15 cellular contexts compared by ENCODE assay signal in genomic region chr16:82732461-82732860, GRCh38.
DNase-seq lines count a peak whose midpoint lies in the region; ATAC-seq and TF ChIP-seq lines count a peak whose summit lies in the region.
"Had no signal": no experiment of that assay in that cellular context is flagged by ENCODE, and none has a peak within 500 bp of the region (broad histone marks: within the 10 kb centered on the region; RNA-seq: fewer than 3 reads in every experiment).

No MANE protein-coding gene starts in this region.

- H3K27me3 ChIP-seq in right atrium auricular region (no peaks in the 10 kb centered on the region), heart right ventricle (no peaks in the 10 kb centered on the region), gastrocnemius medialis (no peaks in the 10 kb centered on the region), Karpas-422 (ENCODE audit: low read length) (peaks cover 3% of the 10 kb centered on the region; the same call in 1 of the 2 replicates)
- H3K27me3 ChIP-seq: BE2C had no signal

- no peak overlapping the region for H3K9ac ChIP-seq in Karpas-422 (ENCODE audit: low read length)

- peaks cover 0 to 13% of the 10 kb centered on the region in 2 donors for H3K9me3 ChIP-seq in right atrium auricular region
- peaks cover 0 to 20% (median 12%) of the 10 kb centered on the region in 11 donors for H3K9me3 ChIP-seq in heart right ventricle
- no peaks in the 10 kb centered on the region for H3K9me3 ChIP-seq in gastrocnemius medialis
- H3K9me3 ChIP-seq in Karpas-422 (ENCODE audit: low read length), result no peaks in the 10 kb centered on the region
- H3K9me3 ChIP-seq: BE2C had no signal

- DNase-seq in right atrium auricular region (ENCODE audit: low spot score) (no peak), heart right ventricle (no peak), fibroblast of the aortic adventitia (ENCODE audit: low read depth) (peak; percentile 19), gastrocnemius medialis (no peak), Karpas-422 (no peak), OCI-M2 (lab: John Stamatoyannopoulos, UW; ENCODE audit: unreplicated experiment) (no peak)
- DNase-seq: 8988T; BE2C; CD4-positive, alpha-beta memory T cell; DMS79; H7 had no signal

- no peak for TF ChIP-seq CTCF in right atrium auricular region (IDR thresholded peaks at IDR 0.05)
- TF ChIP-seq CTCF in heart right ventricle (IDR thresholded peaks at IDR 0.05), result no peak
- no peak for TF ChIP-seq CTCF in fibroblast of the aortic adventitia (IDR thresholded peaks at IDR 0.05; ENCODE audit: insufficient read depth, low read length)
- TF ChIP-seq CTCF in gastrocnemius medialis (IDR thresholded peaks at IDR 0.05 in 4 of 5, conservative IDR thresholded peaks at IDR 0.05 in 1 of 5), result no peak

- intact Hi-C loops in heart right ventricle (cut with DNase I), result loop anchor here in 1 of 10 donors (10.0 kb wide), 1 partner anchor 98 kb away; no protein-coding TSS in a partner anchor
- intact Hi-C loops in gastrocnemius medialis (cut with DNase I; ENCODE audit: low total_unique reads), result loop anchor here (2.0 to 10.0 kb wide), 2 partner anchors 16 to 332 kb away; no protein-coding TSS in a partner anchor

- H2AFZ ChIP-seq in Karpas-422 (ENCODE audit: low read length), result no peak overlapping the region
- H2AFZ ChIP-seq: GM23338 had no signal

- H3K4me1 ChIP-seq in right atrium auricular region, result peaks cover 0 to 37% of the 10 kb centered on the region in 2 donors
- H3K4me1 ChIP-seq in heart right ventricle, result peaks cover 6 to 65% (median 36%) of the 10 kb centered on the region in 9 donors
- peaks cover 52 to 55% of the 10 kb centered on the region in 2 donors for H3K4me1 ChIP-seq in gastrocnemius medialis
- peaks cover 14% of the 10 kb centered on the region for H3K4me1 ChIP-seq in Karpas-422 (ENCODE audit: low read length)
- H3K4me1 ChIP-seq: BE2C had no signal

- H3K36me3 ChIP-seq in right atrium auricular region (peaks cover 7% of the 10 kb centered on the region), heart right ventricle (peaks cover 0 to 12% (median 0%) of the 10 kb centered on the region in 9 donors), gastrocnemius medialis (no peaks in the 10 kb centered on the region), Karpas-422 (ENCODE audit: insufficient read depth, low read length) (no peaks in the 10 kb centered on the region)
- H3K36me3 ChIP-seq: BE2C had no signal

- no peaks in the 10 kb centered on the region for H3K9me2 ChIP-seq in Karpas-422 (replicated peaks; ENCODE audit: insufficient read depth, low read length)

- no peak for TF ChIP-seq POLR2A in gastrocnemius medialis (IDR thresholded peaks at IDR 0.05)

- ATAC-seq in heart right ventricle (no peak), gastrocnemius medialis (no peak), HG02852 (IDR thresholded peaks at IDR 0.05; ENCODE audit: unreplicated experiment) (no peak)
- ATAC-seq: GM23338, HepG2 had no signal

- H3K4me3 ChIP-seq in right atrium auricular region, result no peak overlapping the region
- no peak overlapping the region for H3K4me3 ChIP-seq in heart right ventricle
- no peak overlapping the region for H3K4me3 ChIP-seq in fibroblast of the aortic adventitia (ENCODE audit: low read depth, low read length)
- H3K4me3 ChIP-seq in gastrocnemius medialis, result no peak overlapping the region
- H3K4me3 ChIP-seq in Karpas-422 (ENCODE audit: low read length), result no peak overlapping the region
- H3K4me3 ChIP-seq: GM23338 had no signal

- H3K27ac ChIP-seq in right atrium auricular region (peak overlapping the region; percentile 24 to 90), heart right ventricle (peak overlapping the region in 3 of 10 donors; percentile 19 to 88 (median 22)), gastrocnemius medialis (peak overlapping the region; percentile 53 to 88 (median 86)), Karpas-422 (ENCODE audit: low read length) (no peak overlapping the region)
- H3K27ac ChIP-seq: C4-2B had no signal

- 75 to 82% methylated on average over 3 of the region's 3 CpGs for WGBS in heart right ventricle, 2 donors

- in situ Hi-C loops in gastrocnemius medialis (cut with MboI; ENCODE audit: low sequenced_read_pairs in 4 of 4), result no loop called here

- H3K79me2 ChIP-seq in Karpas-422 (ENCODE audit: low read length), result no peaks in the 10 kb centered on the region

- no peak overlapping the region for H3K4me2 ChIP-seq in Karpas-422 (ENCODE audit: low read depth, low read length, poor library complexity, severe bottlenecking)
- H3K4me2 ChIP-seq: GM23338 had no signal

- no peaks in the 10 kb centered on the region for H4K20me1 ChIP-seq in Karpas-422 (ENCODE audit: insufficient read depth, low read depth, low read length)
